17 cellular contexts compared by ENCODE assay signal in the genomic region with DNA sequence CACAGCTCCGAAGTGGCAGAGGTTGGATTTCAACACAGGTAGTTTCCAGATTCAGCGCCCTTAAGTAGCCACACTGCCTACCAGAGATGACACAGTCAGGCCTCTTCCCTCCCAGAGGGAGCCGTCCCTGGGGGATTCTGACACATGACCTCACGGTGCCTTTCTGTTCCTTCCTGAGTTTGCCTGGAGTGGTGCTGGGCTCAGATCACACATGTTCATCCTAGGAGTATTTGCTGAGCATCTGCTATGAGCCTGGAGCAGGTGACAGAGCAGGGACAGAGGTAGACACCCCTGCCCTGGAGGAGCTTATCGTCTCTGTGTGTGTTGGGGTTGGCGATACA.
DNase-seq lines count a peak whose midpoint lies in the region; ATAC-seq and TF ChIP-seq lines count a peak whose summit lies in the region.
"Had no signal": no experiment of that assay in that cellular context is flagged by ENCODE, and none has a peak within 500 bp of the region (broad histone marks: within the 10 kb centered on the region; RNA-seq: fewer than 3 reads in every experiment).

No MANE protein-coding gene starts in this region.

- H3K79me2 ChIP-seq in GM23338 (replicated peaks; ENCODE audit: insufficient read depth) = no peaks in the 10 kb centered on the region

- H3K27ac Mint-ChIP-seq in GM23338 = peak overlapping the region; percentile 32; the same call in 1 of the 2 replicates
- H3K27ac Mint-ChIP-seq: activated CD4-positive, alpha-beta T cell treated with anti-CD3 and anti-CD28 coated beads, Interleukin-2, amount 10 ng/mL, durations not matched to agents 7 days and 5 days; CD4-positive, CD25-positive, alpha-beta regulatory T cell had no signal

- H3K9me3 ChIP-seq in iPS-15b (ENCODE audit: control insufficient read depth, insufficient read depth, low read length) = no peaks in the 10 kb centered on the region
- no peaks in the 10 kb centered on the region for H3K9me3 ChIP-seq in skeletal muscle tissue (ENCODE audit: control insufficient read depth in 3 of 3, low read length in 3 of 3)
- H3K9me3 ChIP-seq: thoracic aorta had no signal

- ATAC-seq in GM23338 = no peak
- no peak for ATAC-seq in HG03095 (IDR thresholded peaks at IDR 0.05; ENCODE audit: unreplicated experiment)
- no peak for ATAC-seq in HG03342 (IDR thresholded peaks at IDR 0.05; ENCODE audit: unreplicated experiment)

- H2AFZ ChIP-seq in GM23338 = no peak overlapping the region

- H3K4me2 ChIP-seq in GM23338 = peak overlapping the region; percentile 53

- H3K36me3 ChIP-seq in GM23338 (ENCODE audit: insufficient read depth) (no peaks in the 10 kb centered on the region), iPS-15b (ENCODE audit: control insufficient read depth, insufficient read depth, low read length) (no peaks in the 10 kb centered on the region), skeletal muscle tissue (ENCODE audit: control insufficient read depth in 3 of 3, insufficient read depth in 3 of 3, low read length in 3 of 3) (no peaks in the 10 kb centered on the region)
- H3K36me3 ChIP-seq: thoracic aorta had no signal

- H3K9me3 Mint-ChIP-seq in GM23338 = no peaks in the 10 kb centered on the region
- H3K9me3 Mint-ChIP-seq: activated CD4-positive, alpha-beta T cell treated with anti-CD3 and anti-CD28 coated beads, Interleukin-2, amount 10 ng/mL, durations not matched to agents 7 days and 5 days; CD4-positive, CD25-positive, alpha-beta regulatory T cell had no signal

- no peak overlapping the region; the same call in 1 of the 2 replicates for H3K27ac ChIP-seq in GM23338 (ENCODE audit: low read depth)
- peak overlapping the region; percentile 74 for H3K27ac ChIP-seq in RWPE1
- peak overlapping the region; percentile 83 for H3K27ac ChIP-seq in skeletal muscle tissue (ENCODE audit: low read depth, low read length)

- TF ChIP-seq CTCF in GM23338 (conservative IDR thresholded peaks at IDR 0.05; ENCODE audit: low read depth in 2 of 2) = no peak
- TF ChIP-seq CTCF in RWPE1 (conservative IDR thresholded peaks at IDR 0.05; ENCODE audit: low read depth) = no peak

- H3F3A ChIP-seq in GM23338 (replicated peaks; ENCODE audit: low read depth) = no peaks in the 10 kb centered on the region

- POLR2A ChIA-PET in RWPE1 (lab: Yijun Ruan, JAX; ENCODE audit: low non-redundant PET) = no interaction called here

- no peaks in the 10 kb centered on the region for H3K9me2 ChIP-seq in GM23338 (ENCODE audit: insufficient read depth)

- no peaks in the 10 kb centered on the region for H3K36me3 Mint-ChIP-seq in GM23338 (ENCODE audit: low read depth)
- H3K36me3 Mint-ChIP-seq: CD4-positive, CD25-positive, alpha-beta regulatory T cell had no signal

- H3K4me3 Mint-ChIP-seq in GM23338 = no peak overlapping the region
- H3K4me3 Mint-ChIP-seq: activated CD4-positive, alpha-beta T cell treated with anti-CD3 and anti-CD28 coated beads, Interleukin-2, amount 10 ng/mL, durations not matched to agents 7 days and 5 days; CD4-positive, CD25-positive, alpha-beta regulatory T cell had no signal

- peaks cover 3% of the 10 kb centered on the region; the same call in 1 of the 2 replicates for H4K20me1 ChIP-seq in GM23338 (replicated peaks; ENCODE audit: insufficient read depth)

- peaks cover 27% of the 10 kb centered on the region for H3K4me1 Mint-ChIP-seq in GM23338
- H3K4me1 Mint-ChIP-seq: CD4-positive, CD25-positive, alpha-beta regulatory T cell had no signal

- H3K9ac ChIP-seq in iPS-15b (ENCODE audit: low read depth, low read length) (peak overlapping the region; percentile 8), skeletal muscle tissue (ENCODE audit: low read depth in 1 of 3, low read length in 3 of 3) (peak overlapping the region; percentile 34 to 77 (median 48))

- CTCF ChIA-PET in RWPE1 (lab: Yijun Ruan, JAX) = interaction anchor here (0.5 to 1.7 kb wide), 2 partner anchors 24 to 61 kb away, joined by 3 to 4 read pairs; no protein-coding TSS in a partner anchor

- peaks cover 19% of the 10 kb centered on the region for H3K27me3 Mint-ChIP-seq in GM23338 (ENCODE audit: insufficient read depth, low read depth, poor library complexity)
- H3K27me3 Mint-ChIP-seq: CD4-positive, CD25-positive, alpha-beta regulatory T cell had no signal

- peaks cover 13% of the 10 kb centered on the region for H3K4me1 ChIP-seq in GM23338 (ENCODE audit: insufficient read depth)
- H3K4me1 ChIP-seq in iPS-15b (ENCODE audit: control insufficient read depth, insufficient read depth, low read length) = peaks cover 2% of the 10 kb centered on the region
- peaks cover 18 to 28% (median 23%) of the 10 kb centered on the region in 3 donors for H3K4me1 ChIP-seq in skeletal muscle tissue (ENCODE audit: control insufficient read depth in 3 of 3, insufficient read depth in 3 of 3, low read length in 3 of 3)

- H3K27me3 ChIP-seq in GM23338 (ENCODE audit: insufficient read depth) (no peaks in the 10 kb centered on the region), iPS-15b (ENCODE audit: control insufficient read depth, insufficient read depth, low read length) (no peaks in the 10 kb centered on the region), skeletal muscle tissue (ENCODE audit: control insufficient read depth in 3 of 3, insufficient read depth in 3 of 3, low read length in 3 of 3) (no peaks in the 10 kb centered on the region)

- H3K4me3 ChIP-seq in GM23338 (no peak overlapping the region), iPS-15b (ENCODE audit: low read depth, low read length) (no peak overlapping the region), skeletal muscle tissue (ENCODE audit: low read length in 3 of 3) (peak overlapping the region in 2 of 3 donors; percentile 47 to 54)
- H3K4me3 ChIP-seq: thoracic aorta had no signal

- DNase-seq in GM23338 (ENCODE audit: low spot score) (no peak), RWPE1 (ENCODE audit: low spot score) (no peak), cortex of kidney (lab: John Stamatoyannopoulos, UW) (no peak), NCI-H2029 (lab: John Stamatoyannopoulos, UW) (no peak)
- DNase-seq: activated CD4-positive, alpha-beta T cell treated with anti-CD3 and anti-CD28 coated beads, Interleukin-2, amount 10 ng/mL, durations not matched to agents 7 days and 5 days; activated T-cell treated with anti-CD3 and anti-CD28 coated beads, Interleukin-2, amount 50 U/mL, for 48 hours; CD4-positive, CD25-positive, alpha-beta regulatory T cell; EL; KG1; NCI-H1694; NCI-H69; T-helper 2 cell had no signal

TF ChIP-seq in GM23338, 12 proteins besides CTCF, POLR2A, EP300 and RAD21 (continues in another document):
- TF ChIP-seq, protein P1, sequence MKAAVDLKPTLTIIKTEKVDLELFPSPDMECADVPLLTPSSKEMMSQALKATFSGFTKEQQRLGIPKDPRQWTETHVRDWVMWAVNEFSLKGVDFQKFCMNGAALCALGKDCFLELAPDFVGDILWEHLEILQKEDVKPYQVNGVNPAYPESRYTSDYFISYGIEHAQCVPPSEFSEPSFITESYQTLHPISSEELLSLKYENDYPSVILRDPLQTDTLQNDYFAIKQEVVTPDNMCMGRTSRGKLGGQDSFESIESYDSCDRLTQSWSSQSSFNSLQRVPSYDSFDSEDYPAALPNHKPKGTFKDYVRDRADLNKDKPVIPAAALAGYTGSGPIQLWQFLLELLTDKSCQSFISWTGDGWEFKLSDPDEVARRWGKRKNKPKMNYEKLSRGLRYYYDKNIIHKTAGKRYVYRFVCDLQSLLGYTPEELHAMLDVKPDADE (IDR thresholded peaks at IDR 0.05) = no peak
- no peak for TF ChIP-seq STAT1 (IDR thresholded peaks at IDR 0.05; ENCODE audit: unreplicated experiment)
- TF ChIP-seq ZNF114 (CRISPR knock-in tag; IDR thresholded peaks at IDR 0.05) = no peak
- TF ChIP-seq ZNF331 (CRISPR knock-in tag; IDR thresholded peaks at IDR 0.05; ENCODE audit: low read depth) = no peak
- TF ChIP-seq NANOG (IDR thresholded peaks at IDR 0.05; ENCODE audit: borderline replicate concordance) = no peak
- no peak for TF ChIP-seq EZH2phosphoT487 (IDR thresholded peaks at IDR 0.05; ENCODE audit: unreplicated experiment)

Comparison
In these comparisons a context has a peak if more than half of its experiments do, and no peak if none do; other contexts are left out.
1. H3K4me3 ChIP-seq: peak in skeletal muscle tissue (2 of 3); none in GM23338 (single experiment) and iPS-15b (single experiment).